In genomic region chr3:150414273-150414672, GRCh38 we compare ENCODE assay signal across 8 cellular contexts.
DNase-seq lines count a peak whose midpoint lies in the region; ATAC-seq lines count a peak whose summit lies in the region.

No MANE protein-coding gene starts in this region.

- ATAC-seq in stimulated activated naive CD8-positive, alpha-beta T cell treated with anti-CD3 and anti-CD28 coated beads, Interleukin-15, Interleukin-2, amounts not matched to agents 100 U/mL and 50 U/mL, for 24 hours: no peak

- H3K9ac ChIP-seq in subcutaneous abdominal adipose tissue (ENCODE audit: low read length in 5 of 5): peak overlapping the region in 4 of 5 donors; percentile 35 to 98 (median 56)

- H3K36me3 Mint-ChIP-seq in stimulated activated naive CD8-positive, alpha-beta T cell treated with anti-CD3 and anti-CD28 coated beads, Interleukin-15, Interleukin-2, amounts not matched to agents 100 ng/mL and 50 ng/mL, for 24 hours (ENCODE audit: low read depth): peaks cover 56% of the 10 kb centered on the region
- peaks cover 7% of the 10 kb centered on the region for H3K36me3 Mint-ChIP-seq in activated naive CD8-positive, alpha-beta T cell

- H3K27me3 Mint-ChIP-seq in stimulated activated naive CD8-positive, alpha-beta T cell treated with anti-CD3 and anti-CD28 coated beads, Interleukin-15, Interleukin-2, amounts not matched to agents 100 ng/mL and 50 ng/mL, for 24 hours: no peaks in the 10 kb centered on the region
- no peaks in the 10 kb centered on the region for H3K27me3 Mint-ChIP-seq in activated naive CD8-positive, alpha-beta T cell

- H3K4me3 ChIP-seq in iPS-11a (ENCODE audit: low read depth, low read length) (peak overlapping the region; percentile 2), subcutaneous abdominal adipose tissue (ENCODE audit: low read depth in 1 of 5, low read length in 5 of 5) (peak overlapping the region; percentile 45 to 99 (median 73))

- no peaks in the 10 kb centered on the region for H3K9me3 Mint-ChIP-seq in stimulated activated naive CD8-positive, alpha-beta T cell treated with anti-CD3 and anti-CD28 coated beads, Interleukin-15, Interleukin-2, amounts not matched to agents 100 ng/mL and 50 ng/mL, for 24 hours
- no peaks in the 10 kb centered on the region for H3K9me3 Mint-ChIP-seq in activated naive CD8-positive, alpha-beta T cell (ENCODE audit: low read depth)

- H3K4me1 ChIP-seq in subcutaneous abdominal adipose tissue (ENCODE audit: control insufficient read depth in 5 of 5, insufficient read depth in 5 of 5, low read length in 5 of 5): peaks cover 0 to 68% (median 63%) of the 10 kb centered on the region in 5 donors

- peak overlapping the region; percentile 84 for H3K4me3 Mint-ChIP-seq in stimulated activated naive CD8-positive, alpha-beta T cell treated with anti-CD3 and anti-CD28 coated beads, Interleukin-15, Interleukin-2, amounts not matched to agents 100 ng/mL and 50 ng/mL, for 24 hours
- peak overlapping the region; percentile 93 for H3K4me3 Mint-ChIP-seq in activated naive CD8-positive, alpha-beta T cell

- H3K9me3 ChIP-seq in subcutaneous abdominal adipose tissue (ENCODE audit: control insufficient read depth in 5 of 5, low read length in 5 of 5): no peaks in the 10 kb centered on the region

- peaks cover 63% of the 10 kb centered on the region for H3K4me1 Mint-ChIP-seq in stimulated activated naive CD8-positive, alpha-beta T cell treated with anti-CD3 and anti-CD28 coated beads, Interleukin-15, Interleukin-2, amounts not matched to agents 100 ng/mL and 50 ng/mL, for 24 hours (ENCODE audit: low read depth)
- peaks cover 71% of the 10 kb centered on the region for H3K4me1 Mint-ChIP-seq in activated naive CD8-positive, alpha-beta T cell (ENCODE audit: low read depth)

- no peak overlapping the region for H3K27ac Mint-ChIP-seq in stimulated activated naive CD8-positive, alpha-beta T cell treated with anti-CD3 and anti-CD28 coated beads, Interleukin-15, Interleukin-2, amounts not matched to agents 100 ng/mL and 50 ng/mL, for 24 hours
- H3K27ac Mint-ChIP-seq in activated naive CD8-positive, alpha-beta T cell: no peak overlapping the region

- H3K27ac ChIP-seq in subcutaneous abdominal adipose tissue (ENCODE audit: low read depth, low read length): peak overlapping the region; percentile 21

- no peaks in the 10 kb centered on the region for H3K27me3 ChIP-seq in subcutaneous abdominal adipose tissue (ENCODE audit: control insufficient read depth in 5 of 5, insufficient read depth in 4 of 5, low read length in 5 of 5)

- DNase-seq in stimulated activated naive CD8-positive, alpha-beta T cell treated with anti-CD3 and anti-CD28 coated beads, Interleukin-15, Interleukin-2, amounts not matched to agents 100 U/mL and 50 U/mL, for 24 hours: no peak
- no peak for DNase-seq in NCI-H345 (lab: John Stamatoyannopoulos, UW)
- DNase-seq in stimulated activated CD4-positive, alpha-beta T cell treated with anti-CD3 and anti-CD28 coated beads, Interleukin-4, amount 100 ng/mL, for 1 hour: no peak
- DNase-seq in NCI-H1105 treated with DMSO at 0.1 percent for 48 hours (lab: John Stamatoyannopoulos, UW): no peak

- peaks cover 0 to 6% (median 0%) of the 10 kb centered on the region in 5 donors for H3K36me3 ChIP-seq in subcutaneous abdominal adipose tissue (ENCODE audit: control insufficient read depth in 5 of 5, insufficient read depth in 5 of 5, low read length in 5 of 5)
